Comparison of ENCODE assay signal across 1 cellular context in genomic region chr5:75017971-75018370, GRCh38.
TF ChIP-seq lines count a peak whose summit lies in the region.

No MANE protein-coding gene starts in this region.

TF ChIP-seq in GM23338, 12 proteins besides CTCF, POLR2A, EP300 and RAD21 (continued from another document):
- TF ChIP-seq ZNF462 (CRISPR knock-in tag; IDR thresholded peaks at IDR 0.05) (no peak), ZNF114 (CRISPR knock-in tag; IDR thresholded peaks at IDR 0.05) (no peak)
